Comparison of ENCODE assay signal across 1 cellular context in the genomic region with DNA sequence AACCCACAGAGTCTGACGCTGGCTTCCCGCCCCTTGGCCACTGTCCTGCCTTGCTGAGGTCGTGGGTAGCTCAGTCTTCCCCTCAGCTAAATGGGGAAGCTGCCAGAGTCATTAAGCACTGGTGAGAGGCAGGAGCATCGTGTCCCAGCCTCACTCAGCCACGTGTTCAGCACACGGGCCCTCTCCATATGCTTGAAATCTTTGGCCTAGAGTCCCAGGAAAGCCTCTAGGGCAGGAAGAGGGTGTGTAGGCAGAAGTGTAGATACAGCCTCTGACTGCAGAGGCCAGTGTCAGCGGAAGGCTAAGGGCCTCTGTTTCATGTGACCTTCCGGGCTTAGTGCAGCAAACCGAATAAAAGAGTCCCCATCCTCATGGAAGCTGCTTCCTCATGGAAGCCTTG.
TF ChIP-seq lines count a peak whose summit lies in the region.

No MANE protein-coding gene starts in this region.

TF ChIP-seq in IMR-90, 13 proteins besides CTCF, POLR2A, EP300 and RAD21:
- TF ChIP-seq NFE2L2 (IDR thresholded peaks at IDR 0.05; ENCODE audit: low read depth, low read length) (no peak), RFX5 (IDR thresholded peaks at IDR 0.05; ENCODE audit: low read depth, low read length) (no peak), BHLHE40 (IDR thresholded peaks at IDR 0.05; ENCODE audit: low read depth, low read length) (no peak), MAFK (IDR thresholded peaks at IDR 0.05; ENCODE audit: low read depth, low read length) (no peak), FOS (IDR thresholded peaks at IDR 0.05; ENCODE audit: low read depth, low read length) (no peak), MAZ (IDR thresholded peaks at IDR 0.05; ENCODE audit: borderline replicate concordance, low read depth, low read length) (no peak), MXI1 (IDR thresholded peaks at IDR 0.05; ENCODE audit: borderline replicate concordance, low read depth, low read length) (no peak), SMC3 (IDR thresholded peaks at IDR 0.05; ENCODE audit: low read depth, low read length) (no peak), CEBPB (IDR thresholded peaks at IDR 0.05; ENCODE audit: low read depth, low read length) (no peak)
- TF ChIP-seq, protein P1, sequence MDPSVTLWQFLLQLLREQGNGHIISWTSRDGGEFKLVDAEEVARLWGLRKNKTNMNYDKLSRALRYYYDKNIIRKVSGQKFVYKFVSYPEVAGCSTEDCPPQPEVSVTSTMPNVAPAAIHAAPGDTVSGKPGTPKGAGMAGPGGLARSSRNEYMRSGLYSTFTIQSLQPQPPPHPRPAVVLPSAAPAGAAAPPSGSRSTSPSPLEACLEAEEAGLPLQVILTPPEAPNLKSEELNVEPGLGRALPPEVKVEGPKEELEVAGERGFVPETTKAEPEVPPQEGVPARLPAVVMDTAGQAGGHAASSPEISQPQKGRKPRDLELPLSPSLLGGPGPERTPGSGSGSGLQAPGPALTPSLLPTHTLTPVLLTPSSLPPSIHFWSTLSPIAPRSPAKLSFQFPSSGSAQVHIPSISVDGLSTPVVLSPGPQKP (IDR thresholded peaks at IDR 0.05; ENCODE audit: borderline replicate concordance, low read depth, low read length), result no peak
- TF ChIP-seq, protein P2, sequence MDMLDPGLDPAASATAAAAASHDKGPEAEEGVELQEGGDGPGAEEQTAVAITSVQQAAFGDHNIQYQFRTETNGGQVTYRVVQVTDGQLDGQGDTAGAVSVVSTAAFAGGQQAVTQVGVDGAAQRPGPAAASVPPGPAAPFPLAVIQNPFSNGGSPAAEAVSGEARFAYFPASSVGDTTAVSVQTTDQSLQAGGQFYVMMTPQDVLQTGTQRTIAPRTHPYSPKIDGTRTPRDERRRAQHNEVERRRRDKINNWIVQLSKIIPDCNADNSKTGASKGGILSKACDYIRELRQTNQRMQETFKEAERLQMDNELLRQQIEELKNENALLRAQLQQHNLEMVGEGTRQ (IDR thresholded peaks at IDR 0.05; ENCODE audit: low read depth, low read length), result no peak
TF ChIP-seq in IMR-90: peak in this region for 0.
